Comparison of ENCODE assay signal across 1 cellular context in genomic region chr5:52139888-52140580, GRCh38.
TF ChIP-seq lines count a peak whose summit lies in the region.

No MANE protein-coding gene starts in this region.

TF ChIP-seq in liver, 16 proteins besides CTCF, POLR2A, EP300 and RAD21 (continued from another document):
- TF ChIP-seq, protein P1, sequence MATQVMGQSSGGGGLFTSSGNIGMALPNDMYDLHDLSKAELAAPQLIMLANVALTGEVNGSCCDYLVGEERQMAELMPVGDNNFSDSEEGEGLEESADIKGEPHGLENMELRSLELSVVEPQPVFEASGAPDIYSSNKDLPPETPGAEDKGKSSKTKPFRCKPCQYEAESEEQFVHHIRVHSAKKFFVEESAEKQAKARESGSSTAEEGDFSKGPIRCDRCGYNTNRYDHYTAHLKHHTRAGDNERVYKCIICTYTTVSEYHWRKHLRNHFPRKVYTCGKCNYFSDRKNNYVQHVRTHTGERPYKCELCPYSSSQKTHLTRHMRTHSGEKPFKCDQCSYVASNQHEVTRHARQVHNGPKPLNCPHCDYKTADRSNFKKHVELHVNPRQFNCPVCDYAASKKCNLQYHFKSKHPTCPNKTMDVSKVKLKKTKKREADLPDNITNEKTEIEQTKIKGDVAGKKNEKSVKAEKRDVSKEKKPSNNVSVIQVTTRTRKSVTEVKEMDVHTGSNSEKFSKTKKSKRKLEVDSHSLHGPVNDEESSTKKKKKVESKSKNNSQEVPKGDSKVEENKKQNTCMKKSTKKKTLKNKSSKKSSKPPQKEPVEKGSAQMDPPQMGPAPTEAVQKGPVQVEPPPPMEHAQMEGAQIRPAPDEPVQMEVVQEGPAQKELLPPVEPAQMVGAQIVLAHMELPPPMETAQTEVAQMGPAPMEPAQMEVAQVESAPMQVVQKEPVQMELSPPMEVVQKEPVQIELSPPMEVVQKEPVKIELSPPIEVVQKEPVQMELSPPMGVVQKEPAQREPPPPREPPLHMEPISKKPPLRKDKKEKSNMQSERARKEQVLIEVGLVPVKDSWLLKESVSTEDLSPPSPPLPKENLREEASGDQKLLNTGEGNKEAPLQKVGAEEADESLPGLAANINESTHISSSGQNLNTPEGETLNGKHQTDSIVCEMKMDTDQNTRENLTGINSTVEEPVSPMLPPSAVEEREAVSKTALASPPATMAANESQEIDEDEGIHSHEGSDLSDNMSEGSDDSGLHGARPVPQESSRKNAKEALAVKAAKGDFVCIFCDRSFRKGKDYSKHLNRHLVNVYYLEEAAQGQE (IDR thresholded peaks at IDR 0.05) = no peak
- TF ChIP-seq, protein P2, sequence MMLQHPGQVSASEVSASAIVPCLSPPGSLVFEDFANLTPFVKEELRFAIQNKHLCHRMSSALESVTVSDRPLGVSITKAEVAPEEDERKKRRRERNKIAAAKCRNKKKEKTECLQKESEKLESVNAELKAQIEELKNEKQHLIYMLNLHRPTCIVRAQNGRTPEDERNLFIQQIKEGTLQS (IDR thresholded peaks at IDR 0.05) = no peak
